ENCODE assay signal across 1 cellular context in genomic region chr11:64352099-64353005, GRCh38.
TF ChIP-seq lines count a peak whose summit lies in the region.

No MANE protein-coding gene starts in this region.

TF ChIP-seq in GM12878, 131 proteins besides CTCF, POLR2A, EP300 and RAD21:
- TF ChIP-seq ZBTB11 (CRISPR knock-in tag; IDR thresholded peaks at IDR 0.05) (no peak), FOS (IDR thresholded peaks at IDR 0.05; ENCODE audit: borderline replicate concordance, extremely low read depth, insufficient read length) (no peak), CHD4 (IDR thresholded peaks at IDR 0.05) (no peak), CBFB (IDR thresholded peaks at IDR 0.05; ENCODE audit: low read depth) (no peak), ZNF207 (IDR thresholded peaks at IDR 0.05; ENCODE audit: borderline replicate concordance) (no peak), E4F1 (IDR thresholded peaks at IDR 0.05; ENCODE audit: borderline replicate concordance, partially characterized antibody) (no peak), ZNF274 (IDR thresholded peaks at IDR 0.05; ENCODE audit: insufficient read depth, insufficient read length) (no peak), SMARCA5 (IDR thresholded peaks at IDR 0.05) (no peak), GABPA (IDR thresholded peaks at IDR 0.05; ENCODE audit: low read depth) (no peak)
- TF ChIP-seq, protein P1, sequence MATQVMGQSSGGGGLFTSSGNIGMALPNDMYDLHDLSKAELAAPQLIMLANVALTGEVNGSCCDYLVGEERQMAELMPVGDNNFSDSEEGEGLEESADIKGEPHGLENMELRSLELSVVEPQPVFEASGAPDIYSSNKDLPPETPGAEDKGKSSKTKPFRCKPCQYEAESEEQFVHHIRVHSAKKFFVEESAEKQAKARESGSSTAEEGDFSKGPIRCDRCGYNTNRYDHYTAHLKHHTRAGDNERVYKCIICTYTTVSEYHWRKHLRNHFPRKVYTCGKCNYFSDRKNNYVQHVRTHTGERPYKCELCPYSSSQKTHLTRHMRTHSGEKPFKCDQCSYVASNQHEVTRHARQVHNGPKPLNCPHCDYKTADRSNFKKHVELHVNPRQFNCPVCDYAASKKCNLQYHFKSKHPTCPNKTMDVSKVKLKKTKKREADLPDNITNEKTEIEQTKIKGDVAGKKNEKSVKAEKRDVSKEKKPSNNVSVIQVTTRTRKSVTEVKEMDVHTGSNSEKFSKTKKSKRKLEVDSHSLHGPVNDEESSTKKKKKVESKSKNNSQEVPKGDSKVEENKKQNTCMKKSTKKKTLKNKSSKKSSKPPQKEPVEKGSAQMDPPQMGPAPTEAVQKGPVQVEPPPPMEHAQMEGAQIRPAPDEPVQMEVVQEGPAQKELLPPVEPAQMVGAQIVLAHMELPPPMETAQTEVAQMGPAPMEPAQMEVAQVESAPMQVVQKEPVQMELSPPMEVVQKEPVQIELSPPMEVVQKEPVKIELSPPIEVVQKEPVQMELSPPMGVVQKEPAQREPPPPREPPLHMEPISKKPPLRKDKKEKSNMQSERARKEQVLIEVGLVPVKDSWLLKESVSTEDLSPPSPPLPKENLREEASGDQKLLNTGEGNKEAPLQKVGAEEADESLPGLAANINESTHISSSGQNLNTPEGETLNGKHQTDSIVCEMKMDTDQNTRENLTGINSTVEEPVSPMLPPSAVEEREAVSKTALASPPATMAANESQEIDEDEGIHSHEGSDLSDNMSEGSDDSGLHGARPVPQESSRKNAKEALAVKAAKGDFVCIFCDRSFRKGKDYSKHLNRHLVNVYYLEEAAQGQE (IDR thresholded peaks at IDR 0.05; ENCODE audit: low read depth, low read length): no peak
